In genomic region chr12:88187571-88187970, GRCh38 we compare ENCODE assay signal across 21 cellular contexts. TPM values are rescaled to one million over a fixed set of nuclear protein-coding genes. Genes with fewer than 3 reads are reported as not detected.
A peak's percentile ranks its signal among the peaks of the same experiment; 100 is the strongest.
DNase-seq lines count a peak whose midpoint lies in the region; ATAC-seq, FAIRE-seq and TF ChIP-seq lines count a peak whose summit lies in the region.
"Had no signal": no experiment of that assay in that cellular context is flagged by ENCODE, and none has a peak within 500 bp of the region (broad histone marks: within the 10 kb centered on the region; RNA-seq: fewer than 3 reads in every experiment).

No MANE protein-coding gene starts in this region.

- H3K27ac ChIP-seq in A549 (no peak overlapping the region), GM23248 (peak overlapping the region; percentile 21), PC-3 (ENCODE audit: low read length) (peak overlapping the region; percentile 88), epithelial cell of prostate (peak overlapping the region; percentile 22), A673 (ENCODE audit: low read depth, low read length, poor library complexity, severe bottlenecking) (no peak overlapping the region), body of pancreas (no peak overlapping the region), pancreas (no peak overlapping the region)
- H3K27ac ChIP-seq: C4-2B, HL-60 had no signal

- no peak overlapping the region for H2AFZ ChIP-seq in GM23248
- H2AFZ ChIP-seq in PC-3 (ENCODE audit: low read length) = no peak overlapping the region

- WGBS in A549 (ENCODE audit: missing lambda C conversion rate) = 88% methylated on average over 2 of the region's 2 CpGs
- WGBS in GM23248 (ENCODE audit: low coverage in 1 of 2, low lambda C conversion rate in 2 of 2, missing lambda C conversion rate in 2 of 2), 2 experiments = 76 to 79% methylated on average over 2 of the region's 2 CpGs
- 88 to 93% methylated on average over 2 of the region's 2 CpGs for WGBS in body of pancreas, 2 donors
- 86 to 96% methylated on average over 2 of the region's 2 CpGs for WGBS in pancreas, 2 donors

- no peak for TF ChIP-seq EP300 in A549 (IDR thresholded peaks at IDR 0.05)

- no peak for DNase-seq in A549 (ENCODE audit: low read depth in 1 of 2, low spot score in 1 of 2)
- DNase-seq in GM23248 = peak; percentile 2
- DNase-seq in PC-3 = no peak
- no peak for DNase-seq in epithelial cell of prostate (ENCODE audit: low read depth, low spot score)
- DNase-seq in A673 (ENCODE audit: low spot score) = no peak
- no peak for DNase-seq in body of pancreas
- DNase-seq in pancreas = no peak
- DNase-seq: 8988T; AML-193; CD4-positive, alpha-beta T cell; DMS153; DMS79; GDM1; KBM-7 had no signal

- peaks cover 4% of the 10 kb centered on the region; the same call in 1 of the 3 replicates for H3K4me1 ChIP-seq in A549
- peaks cover 27% of the 10 kb centered on the region for H3K4me1 ChIP-seq in GM23248 (ENCODE audit: insufficient read depth)
- H3K4me1 ChIP-seq in PC-3 (ENCODE audit: insufficient read depth, low read length) = peaks cover 45% of the 10 kb centered on the region
- no peaks in the 10 kb centered on the region for H3K4me1 ChIP-seq in A673 (ENCODE audit: insufficient read depth, low read length, poor library complexity, severe bottlenecking)
- H3K4me1 ChIP-seq in body of pancreas = no peaks in the 10 kb centered on the region
- H3K4me1 ChIP-seq in pancreas = no peaks in the 10 kb centered on the region

- BruUV-seq in PC-3 (replicated peaks; lab: Mats Ljungman, UMichigan) = no TSS peak
- BruUV-seq in A673 (replicated peaks; lab: Mats Ljungman, UMichigan) = no TSS peak

- H3K9me2 ChIP-seq in GM23248 (ENCODE audit: insufficient read depth) = no peaks in the 10 kb centered on the region
- no peaks in the 10 kb centered on the region for H3K9me2 ChIP-seq in PC-3 (replicated peaks; ENCODE audit: low read length)

- H3K4me2 ChIP-seq in A549 (no peak overlapping the region), GM23248 (ENCODE audit: unreplicated experiment) (peak overlapping the region; percentile 27), PC-3 (ENCODE audit: low read length) (peak overlapping the region; percentile 9; the same call in 1 of the 2 replicates)

- H3K9me3 ChIP-seq in A549 (no peaks in the 10 kb centered on the region), GM23248 (ENCODE audit: low read depth) (no peaks in the 10 kb centered on the region), PC-3 (ENCODE audit: low read length) (no peaks in the 10 kb centered on the region), A673 (ENCODE audit: low read depth, low read length, poor library complexity, severe bottlenecking) (no peaks in the 10 kb centered on the region), body of pancreas (no peaks in the 10 kb centered on the region), pancreas (no peaks in the 10 kb centered on the region)
- H3K9me3 ChIP-seq: HAP-1 had no signal

- H4K20me1 ChIP-seq in GM23248 (ENCODE audit: insufficient read depth) (no peaks in the 10 kb centered on the region), PC-3 (ENCODE audit: low read length) (no peaks in the 10 kb centered on the region)

- ATAC-seq in A549 = no peak
- no peak for ATAC-seq in PC-3
- ATAC-seq in body of pancreas = no peak
- ATAC-seq in GM18519 (IDR thresholded peaks at IDR 0.05; ENCODE audit: low FRiP score, unreplicated experiment) = no peak
- ATAC-seq in pancreas = no peak

- no peak for TF ChIP-seq RAD21 in A549 (conservative IDR thresholded peaks at IDR 0.05 in 1 of 2, IDR thresholded peaks at IDR 0.05 in 1 of 2)

- in situ Hi-C loops in GM23248 (cut with MboI) = no loop called here

- H3K4me3 ChIP-seq in A549 = no peak overlapping the region
- H3K4me3 ChIP-seq in GM23248 = no peak overlapping the region
- H3K4me3 ChIP-seq in PC-3 (ENCODE audit: low read length) = no peak overlapping the region
- no peak overlapping the region for H3K4me3 ChIP-seq in A673 (ENCODE audit: low read depth, low read length, poor library complexity, severe bottlenecking)
- no peak overlapping the region for H3K4me3 ChIP-seq in body of pancreas
- H3K4me3 ChIP-seq in pancreas = no peak overlapping the region
- H3K4me3 ChIP-seq: HAP-1 had no signal

- no peak for TF ChIP-seq POLR2A in A549 (IDR thresholded peaks at IDR 0.05; ENCODE audit: low read length)
- TF ChIP-seq POLR2A in body of pancreas (IDR thresholded peaks at IDR 0.05) = no peak

- H3K27me3 ChIP-seq in GM23248 (replicated peaks; ENCODE audit: insufficient read depth) (no peaks in the 10 kb centered on the region), PC-3 (ENCODE audit: low read length) (no peaks in the 10 kb centered on the region), A673 (replicated peaks; ENCODE audit: insufficient read depth, low read depth, low read length, poor library complexity) (no peaks in the 10 kb centered on the region), body of pancreas (no peaks in the 10 kb centered on the region), pancreas (no peaks in the 10 kb centered on the region)

- CTCF ChIA-PET in A549 (lab: Yijun Ruan, JAX) (no interaction called here), PC-3 (lab: Charles Lee) (interaction anchor here (0.6 kb wide), 1 partner anchor 117 kb away, joined by 3 read pairs; no protein-coding TSS in a partner anchor), A673 (lab: Charles Lee) (no interaction called here)

- H3F3A ChIP-seq in GM23248 (ENCODE audit: insufficient read depth) (peaks cover 29% of the 10 kb centered on the region), PC-3 (ENCODE audit: low read length, unreplicated experiment) (no peaks in the 10 kb centered on the region)

- intact Hi-C loops in PC-3 (cut with micrococcal nuclease) = loop anchor here (2.0 to 10.0 kb wide), 2 partner anchors 15 to 207 kb away; no protein-coding TSS in a partner anchor
- intact Hi-C loops in A673 (cut with micrococcal nuclease; ENCODE audit: unreplicated experiment) = no loop called here
- intact Hi-C loops in body of pancreas (cut with DNase I) = no loop called here
- intact Hi-C loops in pancreas (cut with DNase I) = no loop called here

- H3K36me3 ChIP-seq in GM23248 (ENCODE audit: low read depth) (peaks cover 4% of the 10 kb centered on the region; the same call in 1 of the 2 replicates), PC-3 (ENCODE audit: low read depth, low read length) (no peaks in the 10 kb centered on the region), A673 (ENCODE audit: insufficient read depth, low read length, poor library complexity, severe bottlenecking) (no peaks in the 10 kb centered on the region), body of pancreas (replicated peaks in 1 of 2; ENCODE audit: insufficient read depth in 1 of 2, low read depth in 2 of 2) (no peaks in the 10 kb centered on the region), pancreas (no peaks in the 10 kb centered on the region)
- H3K36me3 ChIP-seq: HAP-1 had no signal

- FAIRE-seq in A549 (lab: Jason Lieb, UNC) (no peak), pancreas (lab: Jason Lieb, UNC) (no peak)
- FAIRE-seq: GM12892, GM18507, H1 had no signal

- H3K79me2 ChIP-seq in GM23248 (ENCODE audit: insufficient read depth) = no peaks in the 10 kb centered on the region
- no peaks in the 10 kb centered on the region for H3K79me2 ChIP-seq in PC-3 (ENCODE audit: low read length)

- TF ChIP-seq CTCF in A549 (IDR thresholded peaks at IDR 0.05) (no peak), PC-3 (conservative IDR thresholded peaks at IDR 0.05; ENCODE audit: low read depth, low read length) (no peak), A673 (conservative IDR thresholded peaks at IDR 0.05; ENCODE audit: low read depth, low read length) (no peak), body of pancreas (IDR thresholded peaks at IDR 0.05) (no peak), pancreas (IDR thresholded peaks at IDR 0.05) (no peak)

- H3K9ac ChIP-seq in GM23248 (no peak overlapping the region), PC-3 (ENCODE audit: low read length) (peak overlapping the region; percentile 11)

- POLR2A ChIA-PET in A549 (lab: Yijun Ruan, JAX) (no interaction called here), PC-3 (lab: Charles Lee; ENCODE audit: unreplicated experiment) (no interaction called here), A673 (lab: Charles Lee; ENCODE audit: low non-redundant PET) (no interaction called here)

TF ChIP-seq in A549, 52 proteins besides CTCF, POLR2A, EP300 and RAD21 (continues in another document):
- no peak for TF ChIP-seq TFCP2L1 (CRISPR knock-in tag; IDR thresholded peaks at IDR 0.05)
- no peak for TF ChIP-seq NFE2L2 (conservative IDR thresholded peaks at IDR 0.05; ENCODE audit: low read length)
- TF ChIP-seq PBX3 (IDR thresholded peaks at IDR 0.05) = no peak

RNA-seq across cellular contexts. Expression of gene TMTC3, which starts 45.5 kb away (rescaled TPM):
- 32.7 and 34.9 TPM in 2 replicates for polyA plus RNA-seq in A549 (2011; rRNA removed)
- 2.1 and 2.8 TPM in 2 replicates for polyA plus RNA-seq in A549 (2012; cell fraction: cytosol; rRNA removed)
- polyA plus RNA-seq in A549 (2012; cell fraction: nucleus; rRNA removed) = 1.8 and 2.9 TPM in 2 replicates
- 10.8 to 12.0 TPM (median 11.5 TPM) in 3 replicates for polyA plus RNA-seq in A549 (2017; fragmentation: RNase III; extraction: RNeasy Plus Mini Kit Qiagen cat#74134 plus additional on column Dnase treatment)
- polyA minus RNA-seq in A549 (2011; rRNA and poly(A)+ RNA removed) = 50.1 and 62.0 TPM in 2 replicates
- 59.1 and 96.9 TPM in 2 replicates for total RNA-seq in GM23248 (2014; rRNA removed; shearing (Covaris generic))
- 32.4 and 35.7 TPM in 2 replicates for polyA plus RNA-seq in GM23248 (2016; fragmentation: Nextera tagmentation; extraction: Ambion mirVana)
- total RNA-seq in PC-3 (2014; rRNA removed) = 10.0 and 11.4 TPM in 2 replicates
- total RNA-seq in A673 (2021) = 31.6 and 33.6 TPM in 2 replicates
- total RNA-seq in body of pancreas = 1 to 10 TPM; 3.3 to 6.2 TPM
- total RNA-seq in pancreas = 10 to 100 TPM in 1 of 6 donors, 1 to 10 TPM in 5; 4.3 to 11.7 (median 5.6) TPM
- 1 to 10 TPM; 1.3 to 2.2 TPM for polyA plus RNA-seq in pancreas

RNA-seq across cellular contexts. Expression of gene CEP290, which starts 45.7 kb away (rescaled TPM):
- 12.4 and 23.1 TPM in 2 replicates for polyA plus RNA-seq in A549 (2011; rRNA removed)
- 6.8 and 8.1 TPM in 2 replicates for polyA plus RNA-seq in A549 (2012; cell fraction: cytosol; rRNA removed)
- 3.8 and 4.9 TPM in 2 replicates for polyA plus RNA-seq in A549 (2012; cell fraction: nucleus; rRNA removed)
- 6.7 to 7.9 TPM (median 6.8 TPM) in 3 replicates for polyA plus RNA-seq in A549 (2017; fragmentation: RNase III; extraction: RNeasy Plus Mini Kit Qiagen cat#74134 plus additional on column Dnase treatment)
- 6.1 and 7.7 TPM in 2 replicates for polyA minus RNA-seq in A549 (2011; rRNA and poly(A)+ RNA removed)
- 6.4 and 18.6 TPM in 2 replicates for total RNA-seq in GM23248 (2014; rRNA removed; shearing (Covaris generic))
- 12.8 and 14.2 TPM in 2 replicates for polyA plus RNA-seq in GM23248 (2016; fragmentation: Nextera tagmentation; extraction: Ambion mirVana)
- 9.7 and 16.1 TPM in 2 replicates for total RNA-seq in PC-3 (2014; rRNA removed)
- 27.2 and 27.3 TPM in 2 replicates for total RNA-seq in A673 (2021)
- 10 to 100 TPM; 20.4 to 22.6 TPM for total RNA-seq in body of pancreas
- total RNA-seq in pancreas = 1 to 10 TPM; 3.6 to 8.9 (median 5.1) TPM
- polyA plus RNA-seq in pancreas = 1 to 10 TPM; 3.6 to 3.8 TPM

Comparison
In these comparisons a context has a peak if more than half of its experiments do, and no peak if none do; other contexts are left out.
1. H3K27ac ChIP-seq: peak in GM23248 (single experiment), PC-3 (single experiment) and epithelial cell of prostate (single experiment); none in A549 (0 of 2), A673 (single experiment), body of pancreas (0 of 4) and pancreas (0 of 4).